9 cellular contexts compared by ENCODE assay signal in the genomic region with DNA sequence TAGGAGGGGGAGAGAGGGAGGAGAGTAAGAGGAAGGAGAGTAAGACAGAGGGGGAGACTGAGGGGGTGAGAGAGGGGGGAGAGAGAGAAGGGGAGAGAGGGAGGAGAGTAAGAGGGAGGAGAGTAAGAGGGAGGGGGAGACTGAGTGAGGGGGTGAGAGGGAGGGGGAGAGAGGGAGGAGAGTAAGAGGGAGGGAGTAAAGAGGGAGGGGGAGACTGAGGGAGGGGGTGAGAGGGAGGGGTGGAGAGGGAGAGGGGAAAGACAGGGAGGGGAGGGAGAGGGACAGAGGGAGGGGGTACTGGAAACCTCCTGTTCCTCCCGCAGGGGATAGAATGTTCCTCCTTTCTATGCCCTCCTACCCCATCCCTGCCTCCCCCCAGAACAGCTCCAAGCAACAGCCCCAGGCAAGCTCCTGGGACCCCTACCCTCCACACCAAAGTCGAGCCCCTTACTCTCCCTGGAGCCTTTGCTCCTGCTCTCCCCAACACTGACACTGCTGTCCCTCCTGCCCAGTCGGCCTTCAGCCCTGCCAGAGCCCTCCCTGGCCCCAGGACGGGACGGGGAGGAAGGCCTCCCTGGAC. TPM values are rescaled to one million over a fixed set of nuclear protein-coding genes. Genes with fewer than 3 reads are reported as not detected.
DNase-seq lines count a peak whose midpoint lies in the region; ATAC-seq and TF ChIP-seq lines count a peak whose summit lies in the region.
"Not testable (repeated sequence)": the region's sequence is repeated elsewhere in the genome, so short reads cannot be mapped to it uniquely, and the experiment has no call there.
"Had no signal": no experiment of that assay in that cellular context is flagged by ENCODE, and none has a peak within 500 bp of the region (broad histone marks: within the 10 kb centered on the region; RNA-seq: fewer than 3 reads in every experiment).

No MANE protein-coding gene starts in this region.

- not testable (repeated sequence) for H3K27me3 Mint-ChIP-seq in neural progenitor cell (ENCODE audit: insufficient read depth, low read depth); stimulated activated memory B cell treated with anti-CD40 and anti-IgM and Interleukin-4, amounts not matched to agents 10 μg/mL and 1 μg/mL and 100 μg/mL, for 72 hours

- not testable (repeated sequence) for H3K27me3 ChIP-seq in HAP-1 (ENCODE audit: low read depth); neural progenitor cell

- ATAC-seq in stimulated activated memory B cell treated with anti-CD40 and anti-IgM and Interleukin-4, amounts not matched to agents 10 μg/mL and 1 μg/mL and 100 μg/mL, for 72 hours, result not testable (repeated sequence)

- H3K36me3 Mint-ChIP-seq in neural progenitor cell; stimulated activated memory B cell treated with anti-CD40 and anti-IgM and Interleukin-4, amounts not matched to agents 10 μg/mL and 1 μg/mL and 100 μg/mL, for 72 hours: not testable (repeated sequence)

- not testable (repeated sequence) for H3K79me2 ChIP-seq in neural progenitor cell (ENCODE audit: low read depth)

- H3K4me1 Mint-ChIP-seq in neural progenitor cell; stimulated activated memory B cell treated with anti-CD40 and anti-IgM and Interleukin-4, amounts not matched to agents 10 μg/mL and 1 μg/mL and 100 μg/mL, for 72 hours: not testable (repeated sequence)

- H3K9ac ChIP-seq in neural progenitor cell, result not testable (repeated sequence)

- not testable (repeated sequence) for H3F3A ChIP-seq in neural progenitor cell (ENCODE audit: low read depth)

- not testable (repeated sequence) for H3K9me3 Mint-ChIP-seq in neural progenitor cell; stimulated activated memory B cell treated with anti-CD40 and anti-IgM and Interleukin-4, amounts not matched to agents 10 μg/mL and 1 μg/mL and 100 μg/mL, for 72 hours

- not testable (repeated sequence) for H3K4me3 Mint-ChIP-seq in neural progenitor cell
- H3K4me3 Mint-ChIP-seq in stimulated activated memory B cell treated with anti-CD40 and anti-IgM and Interleukin-4, amounts not matched to agents 10 μg/mL and 1 μg/mL and 100 μg/mL, for 72 hours, result peak overlapping the region; percentile 68

- DNase-seq in Ammon's horn (ENCODE audit: low spot score) (peak; percentile 92), HAP-1 (ENCODE audit: low spot score in 2 of 2) (peak; percentile 2 to 15), astrocyte of the cerebellum (ENCODE audit: low read depth) (peak; percentile 56), epithelial cell of proximal tubule (ENCODE audit: low read depth) (peak; percentile 0), iPS DF 19.7 (ENCODE audit: low read depth, low spot score) (peak; percentile 30), neural progenitor cell (ENCODE audit: low spot score) (peak; percentile 91)
- not testable (repeated sequence) for DNase-seq in RWPE1 (ENCODE audit: low spot score)

- POLR2A ChIA-PET in RWPE1 (lab: Yijun Ruan, JAX; ENCODE audit: low non-redundant PET), result not testable (repeated sequence)

- H3K27ac Mint-ChIP-seq in neural progenitor cell, result not testable (repeated sequence)
- peak overlapping the region; percentile 71 for H3K27ac Mint-ChIP-seq in stimulated activated memory B cell treated with anti-CD40 and anti-IgM and Interleukin-4, amounts not matched to agents 10 μg/mL and 1 μg/mL and 100 μg/mL, for 72 hours

- CTCF ChIA-PET in RWPE1 (lab: Yijun Ruan, JAX), result not testable (repeated sequence)

- H3K9me3 ChIP-seq in HAP-1; neural progenitor cell (ENCODE audit: low read depth): not testable (repeated sequence)

- not testable (repeated sequence) for TF ChIP-seq CTCF in RWPE1 (conservative IDR thresholded peaks at IDR 0.05; ENCODE audit: low read depth); astrocyte of the cerebellum (IDR thresholded peaks at IDR 0.05; ENCODE audit: low read depth, low read length, missing control alignments); epithelial cell of proximal tubule (conservative IDR thresholded peaks at IDR 0.05; ENCODE audit: low read depth, low read length); neural progenitor cell (IDR thresholded peaks at IDR 0.05)

- H4K20me1 ChIP-seq in neural progenitor cell (ENCODE audit: low read depth), result not testable (repeated sequence)

- peak overlapping the region; percentile 61 for H3K27ac ChIP-seq in RWPE1
- not testable (repeated sequence) for H3K27ac ChIP-seq in neural progenitor cell

- H3K4me2 ChIP-seq in neural progenitor cell, result not testable (repeated sequence)

- not testable (repeated sequence) for H3K4me1 ChIP-seq in HAP-1, neural progenitor cell

- not testable (repeated sequence) for H2AFZ ChIP-seq in neural progenitor cell (replicated peaks)

- H3K4me3 ChIP-seq in HAP-1, neural progenitor cell: not testable (repeated sequence)
- peak overlapping the region; percentile 18 for H3K4me3 ChIP-seq in astrocyte of the cerebellum (ENCODE audit: low read depth, low read length)
- peak overlapping the region; percentile 15 for H3K4me3 ChIP-seq in epithelial cell of proximal tubule (ENCODE audit: low read depth, low read length)

- not testable (repeated sequence) for H3K36me3 ChIP-seq in HAP-1 (replicated peaks); neural progenitor cell

- in situ Hi-C loops in HAP-1 (cut with MboI; ENCODE audit: low sequenced_read_pairs); astrocyte of the cerebellum (cut with HindIII; ENCODE audit: low sequenced_read_pairs): not testable (repeated sequence)

RNA-seq across cellular contexts. Expression of a gene that starts 4.8 kb away (rescaled TPM):
- 1.4 and 2.3 TPM in 2 replicates for total RNA-seq in epithelial cell of proximal tubule
- total RNA-seq in neural progenitor cell (ENCODE audit: low replicate concordance), result 0.99 and 3.9 TPM in 2 replicates

RNA-seq across cellular contexts. Expression of a gene that starts 30.8 kb away (rescaled TPM):
- 1.0 and 2.2 TPM in 2 replicates for total RNA-seq in epithelial cell of proximal tubule
- 0.21 and 0.77 TPM in 2 replicates for total RNA-seq in neural progenitor cell (ENCODE audit: low replicate concordance)

RNA-seq across cellular contexts. Expression of a gene that starts 34.0 kb away (rescaled TPM):
- total RNA-seq in epithelial cell of proximal tubule (32.8 and 47.4 TPM in 2 replicates), neural progenitor cell (ENCODE audit: low replicate concordance) (11.4 and 26.2 TPM in 2 replicates)

RNA-seq across cellular contexts. Expression of a gene that starts 38.3 kb away (rescaled TPM):
- total RNA-seq in epithelial cell of proximal tubule, result not detected in 2 replicates
- total RNA-seq in neural progenitor cell (ENCODE audit: low replicate concordance), result not detected in 2 replicates
- total RNA-seq: neural crest cell had no signal

RNA-seq across cellular contexts. Expression of a gene that starts 47.9 kb away (rescaled TPM):
- total RNA-seq in epithelial cell of proximal tubule (27.9 and 30.1 TPM in 2 replicates), neural progenitor cell (ENCODE audit: low replicate concordance) (16.9 and 31.8 TPM in 2 replicates)
